ENCODE assay signal across 26 cellular contexts in the genomic region with DNA sequence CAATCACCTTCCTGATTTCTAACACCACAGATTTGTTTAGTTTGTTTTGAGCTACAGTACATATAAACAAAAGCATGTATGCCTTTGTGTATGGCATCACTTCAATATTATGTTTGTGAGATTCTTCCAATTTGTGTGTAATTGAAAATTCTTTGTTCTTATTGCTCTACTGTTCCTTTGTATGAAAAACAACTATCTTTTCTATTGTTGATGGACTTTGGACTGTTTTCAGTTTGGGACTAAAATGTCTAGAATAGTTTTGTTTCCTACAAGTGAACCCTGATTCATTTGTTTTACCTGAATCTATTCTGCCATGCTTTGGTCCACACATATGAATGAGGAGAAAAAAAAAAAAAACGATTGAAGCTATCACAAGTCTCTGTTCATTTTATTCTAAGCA.
"Had no signal": no experiment of that assay in that cellular context is flagged by ENCODE, and none has a peak within 500 bp of the region (broad histone marks: within the 10 kb centered on the region; RNA-seq: fewer than 3 reads in every experiment).

No MANE protein-coding gene starts in this region.

- H3K9me3 ChIP-seq: SJSA1 had no signal

- DNase-seq: activated CD4-positive, alpha-beta memory T cell treated with anti-CD3 and anti-CD28 coated beads for 36 hours; activated CD4-positive, alpha-beta T cell treated with anti-CD3 and anti-CD28 coated beads, Interleukin-2, amount 10 ng/mL, durations not matched to agents 7 days and 5 days; activated CD4-positive, CD25-positive, alpha-beta regulatory T cell; activated CD8-positive, alpha-beta memory T cell treated with anti-CD3 and anti-CD28 coated beads for 24 hours; activated gamma-delta T cell; activated naive CD4-positive, alpha-beta T cell treated with anti-CD3 and anti-CD28 coated beads for 36 hours; activated T-cell treated with anti-CD3 and anti-CD28 coated beads, Interleukin-2, amount 50 U/mL, for 4 hours; amygdala; caudate nucleus; Karpas-422; MM.1S; NCI-H1105; NCI-H1436; NCI-H1694 treated with DMSO at 0.1 percent for 48 hours; NCI-H2029 treated with DMSO at 0.1 percent for 48 hours; NCI-H345; NCI-H510A treated with DMSO at 0.1 percent for 48 hours; NCI-H69; NK-92 treated with Interleukin-12 subunit alpha and Interleukin-12 subunit beta, amount 100 ng/mL, for 24 hours; OCI-M1; Peyer's patch; SHP77; T-helper 2 cell; T1000 had no signal

- H3K36me3 ChIP-seq: Peyer's patch, SJSA1 had no signal

- H3K27ac ChIP-seq: Peyer's patch, SJSA1 had no signal

- H3K27ac Mint-ChIP-seq: activated CD4-positive, alpha-beta memory T cell treated with anti-CD3 and anti-CD28 coated beads for 36 hours; activated CD4-positive, alpha-beta T cell treated with anti-CD3 and anti-CD28 coated beads, Interleukin-2, amount 10 ng/mL, durations not matched to agents 7 days and 5 days; activated naive CD4-positive, alpha-beta T cell treated with anti-CD3 and anti-CD28 coated beads for 36 hours; activated naive CD8-positive, alpha-beta T cell had no signal

- ATAC-seq: activated T-cell treated with anti-CD3 and anti-CD28 coated beads, Interleukin-2, amount 50 U/mL, for 4 hours had no signal

- H3K4me3 ChIP-seq: Peyer's patch had no signal

- H3K4me1 ChIP-seq: SJSA1 had no signal

- H3K36me3 Mint-ChIP-seq: activated naive CD8-positive, alpha-beta T cell had no signal

- H3K9me3 Mint-ChIP-seq: activated naive CD4-positive, alpha-beta T cell treated with anti-CD3 and anti-CD28 coated beads for 36 hours; activated T-cell treated with anti-CD3 and anti-CD28 coated beads, Interleukin-2, amount 50 U/mL, for 4 hours had no signal

- H3K27me3 ChIP-seq: Peyer's patch, SJSA1 had no signal
